1 cellular context compared by ENCODE assay signal in the genomic region with DNA sequence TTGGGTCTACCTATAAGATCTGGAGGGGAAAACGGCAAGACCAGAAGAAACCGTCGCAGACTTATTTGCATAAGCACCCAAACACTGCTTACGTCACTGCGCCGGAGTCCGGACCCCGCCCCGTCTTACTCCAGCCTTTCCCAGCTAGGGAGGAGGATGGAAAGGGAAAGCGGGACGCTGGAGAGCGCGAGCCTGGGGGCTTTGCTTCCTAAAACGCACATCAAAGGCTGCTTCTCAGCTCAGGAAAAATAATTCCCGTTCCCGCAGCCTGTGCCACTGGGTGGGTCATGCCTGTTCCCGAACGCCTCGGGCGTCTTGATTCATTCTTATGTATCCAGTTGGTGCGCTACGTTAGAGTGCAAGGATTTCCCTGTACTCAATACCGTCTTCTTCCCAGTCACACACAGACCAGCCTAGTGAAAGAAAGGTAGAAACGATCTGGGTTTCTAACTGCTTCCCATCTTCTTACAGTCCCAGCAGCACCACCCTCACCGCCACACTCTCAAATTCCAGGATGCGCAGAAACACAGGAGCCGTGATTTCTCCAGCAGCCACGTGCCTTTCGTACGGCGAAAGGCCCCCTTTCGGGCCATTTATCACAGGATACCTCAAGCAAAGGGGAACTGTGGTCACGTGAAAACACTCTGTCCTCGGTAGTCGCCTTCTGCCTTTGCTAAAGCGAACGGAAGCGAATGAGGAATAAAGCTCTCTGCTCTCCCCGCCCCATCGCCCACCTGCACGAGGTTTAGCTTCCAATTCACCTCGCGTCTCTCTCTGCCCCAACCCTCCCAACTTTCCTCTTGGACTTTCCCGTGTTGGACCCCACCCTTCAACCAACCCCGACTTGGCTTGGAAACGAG.
TF ChIP-seq lines count a peak whose summit lies in the region.

No MANE protein-coding gene starts in this region.

TF ChIP-seq in SK-N-SH treated with all-trans-retinoic acid at 6 μM for 48 hours, 23 proteins besides CTCF, POLR2A, EP300 and RAD21 (continued from another document):
- TF ChIP-seq POU6F1 (CRISPR knock-in tag; IDR thresholded peaks at IDR 0.05; ENCODE audit: borderline replicate concordance, low read depth): no peak
